Comparison of ENCODE assay signal across 9 cellular contexts in genomic region chr7:83472376-83472775, GRCh38.
"Had no signal": no experiment of that assay in that cellular context is flagged by ENCODE, and none has a peak within 500 bp of the region (broad histone marks: within the 10 kb centered on the region; RNA-seq: fewer than 3 reads in every experiment).

No MANE protein-coding gene starts in this region.

- FAIRE-seq: HepG2 had no signal

- H3K4me1 Mint-ChIP-seq: IgD-negative memory B cell had no signal

- H3K9me3 ChIP-seq: HAP-1 had no signal

- H3K27ac Mint-ChIP-seq: HFFc6, IgD-negative memory B cell had no signal

- H3K4me3 ChIP-seq: GM23248, HAP-1 had no signal

- ATAC-seq: HCT116, HepG2 had no signal

- H3K9ac ChIP-seq: GM23248 had no signal

- H3K27ac ChIP-seq: GM23248, HL-60 had no signal

- H3K9me3 Mint-ChIP-seq: HFFc6 had no signal

- H3K27me3 Mint-ChIP-seq: IgD-negative memory B cell had no signal

- H3K4me3 Mint-ChIP-seq: HFFc6, IgD-negative memory B cell had no signal

- DNase-seq: GM23248, GOT3, H7, HFFc6 had no signal

- H3K36me3 Mint-ChIP-seq: IgD-negative memory B cell had no signal
